Comparison of ENCODE assay signal across 8 cellular contexts in the genomic region with DNA sequence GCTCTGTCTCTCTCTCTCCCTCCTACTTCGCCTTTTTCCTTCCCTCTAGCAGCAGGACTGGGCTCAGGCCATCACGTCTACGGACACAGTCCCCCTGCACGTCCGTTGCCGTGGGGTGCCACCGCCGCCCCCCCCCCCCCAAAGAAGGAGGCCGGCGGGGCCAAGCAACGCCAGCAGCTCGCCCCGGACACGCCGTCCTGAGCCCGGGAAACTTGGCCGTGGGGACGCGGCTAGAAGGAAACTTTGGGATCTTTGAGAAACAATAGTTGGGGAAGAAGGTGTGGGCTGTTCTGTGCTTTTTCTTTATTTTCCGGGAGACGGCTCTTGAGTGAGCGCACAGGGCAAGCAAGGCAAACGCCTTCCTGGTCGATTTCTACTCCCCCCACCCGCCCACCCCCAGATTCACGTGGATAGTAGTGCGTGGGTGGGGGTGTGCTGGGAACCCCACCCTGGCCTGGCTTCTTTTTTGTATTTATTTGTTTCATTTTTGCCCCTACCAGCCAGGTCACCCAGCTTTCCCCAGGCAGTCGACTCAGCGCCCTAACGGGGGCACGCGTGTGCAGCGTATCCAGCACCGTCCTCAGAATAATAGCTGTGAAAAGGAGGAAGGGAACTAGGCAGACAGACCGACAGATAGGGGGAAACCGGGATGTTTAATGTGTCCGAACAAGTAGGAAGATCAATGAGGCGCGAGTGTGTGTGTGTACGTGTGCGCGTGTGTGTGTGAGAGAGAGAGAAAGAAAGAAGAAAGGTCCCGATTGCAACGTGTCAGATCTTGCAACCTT. TPM values are rescaled to one million over a fixed set of nuclear protein-coding genes. Genes with fewer than 3 reads are reported as not detected.
DNase-seq lines count a peak whose midpoint lies in the region; ATAC-seq and TF ChIP-seq lines count a peak whose summit lies in the region.

No MANE protein-coding gene starts in this region.

- no TSS peak for BruUV-seq in PC-9 (replicated peaks; lab: Mats Ljungman, UMichigan)

- DNase-seq in PC-9 (no peak), astrocyte of the hippocampus (ENCODE audit: low read depth, low spot score) (peak; percentile 52), iPS DF 6.9 (ENCODE audit: low read depth, low spot score) (no peak), sigmoid colon (peak; percentile 75)

- ATAC-seq in GM21786 (IDR thresholded peaks at IDR 0.05; ENCODE audit: unreplicated experiment) = no peak
- ATAC-seq in HG03108 (IDR thresholded peaks at IDR 0.05; ENCODE audit: unreplicated experiment) = no peak

- H3K36me3 ChIP-seq in PC-9 (ENCODE audit: low read depth) = no peaks in the 10 kb centered on the region
- no peaks in the 10 kb centered on the region for H3K36me3 ChIP-seq in iPS DF 6.9 (ENCODE audit: control insufficient read depth, insufficient read depth, low read length)
- no peaks in the 10 kb centered on the region for H3K36me3 ChIP-seq in sigmoid colon

- no peaks in the 10 kb centered on the region for H3K27me3 ChIP-seq in PC-9 (ENCODE audit: insufficient read depth, low read depth)
- peaks cover 16% of the 10 kb centered on the region for H3K27me3 ChIP-seq in iPS DF 6.9 (ENCODE audit: control insufficient read depth, insufficient read depth, low read length)
- no peaks in the 10 kb centered on the region for H3K27me3 ChIP-seq in sigmoid colon

- H3K27ac ChIP-seq in 22Rv1 = peak overlapping the region; percentile 86
- no peak overlapping the region for H3K27ac ChIP-seq in PC-9
- H3K27ac ChIP-seq in iPS DF 6.9 (ENCODE audit: low read length) = no peak overlapping the region
- H3K27ac ChIP-seq in sigmoid colon = peak overlapping the region; percentile 94 to 100 (median 98)

- no peaks in the 10 kb centered on the region for H3K9me2 ChIP-seq in PC-9 (ENCODE audit: insufficient read depth)

- intact Hi-C loops in PC-9 (cut with micrococcal nuclease; ENCODE audit: unreplicated experiment) (loop anchor here (5.0 kb wide), 3 partner anchors 93 to 203 kb away; partner anchors contain the start of genes ADD3 and SMNDC1), sigmoid colon (cut with DNase I) (loop anchor here (1.0 to 5.0 kb wide), 4 partner anchors 17 to 202 kb away; partner anchors contain the start of gene ADD3)

- no CpG with 5 or more reads among the region's 44 CpGs for WGBS in iPS DF 6.9 (ENCODE audit: insufficient coverage, insufficient read length)
- WGBS in sigmoid colon, 2 donors = 0% methylated on average over 44 of the region's 44 CpGs

- H3K9me3 ChIP-seq in PC-9 (ENCODE audit: insufficient read depth, low read depth) (no peaks in the 10 kb centered on the region), iPS DF 6.9 (ENCODE audit: control insufficient read depth, insufficient read depth, low read length) (no peaks in the 10 kb centered on the region), sigmoid colon (no peaks in the 10 kb centered on the region)

- peak overlapping the region; percentile 89 for H2AFZ ChIP-seq in PC-9

- no peaks in the 10 kb centered on the region for H3K79me2 ChIP-seq in PC-9 (ENCODE audit: low read depth)

- no peaks in the 10 kb centered on the region for H4K20me1 ChIP-seq in PC-9 (ENCODE audit: insufficient read depth)

- TF ChIP-seq CTCF in 22Rv1 (IDR thresholded peaks at IDR 0.05) (no peak), PC-9 (conservative IDR thresholded peaks at IDR 0.05) (no peak), sigmoid colon (IDR thresholded peaks at IDR 0.05) (no peak)

- POLR2A ChIA-PET in PC-9 (lab: Charles Lee; ENCODE audit: unreplicated experiment) = interaction anchor here (0.8 to 0.9 kb wide), 3 partner anchors 18 to 456 kb away, joined by 6 to 10 read pairs (median 6); no protein-coding TSS in a partner anchor

- CTCF ChIA-PET in PC-9 (lab: Charles Lee) = interaction anchor here (0.7 to 0.9 kb wide), 3 partner anchors 81 to 679 kb away, joined by 4 to 9 read pairs (median 5); no protein-coding TSS in a partner anchor

- no peak for TF ChIP-seq POLR2A in sigmoid colon (IDR thresholded peaks at IDR 0.05)

- H3K4me3 ChIP-seq in GM08714 (ENCODE audit: low read length) (peak overlapping the region; percentile 67), PC-9 (peak overlapping the region; percentile 80), iPS DF 6.9 (ENCODE audit: low read length) (peak overlapping the region; percentile 95; the same call in 1 of the 2 replicates), sigmoid colon (peak overlapping the region; percentile 62 to 92 (median 76))

- TF ChIP-seq EP300 in sigmoid colon (IDR thresholded peaks at IDR 0.05) = no peak

- H3K4me1 ChIP-seq in PC-9 (replicated peaks; ENCODE audit: insufficient read depth) = no peaks in the 10 kb centered on the region; the same call in 1 of the 2 replicates
- peaks cover 4% of the 10 kb centered on the region; the same call in 1 of the 2 replicates for H3K4me1 ChIP-seq in iPS DF 6.9 (ENCODE audit: control insufficient read depth, insufficient read depth, low read length)
- peaks cover 0 to 26% (median 22%) of the 10 kb centered on the region in 4 donors for H3K4me1 ChIP-seq in sigmoid colon

- no peaks in the 10 kb centered on the region for H3F3A ChIP-seq in PC-9 (ENCODE audit: insufficient read depth, low read depth)

- peak overlapping the region; percentile 77 for H3K4me2 ChIP-seq in PC-9

RNA-seq across cellular contexts. Expression of gene MXI1, which starts 1.4 kb away (rescaled TPM):
- 25.8 and 25.9 TPM in 2 replicates for total RNA-seq in PC-9 (2021)
- 100 to 1,000 TPM in 3 of 4 donors, 10 to 100 TPM in 1; 92.0 to 148 (median 107) TPM for total RNA-seq in sigmoid colon
- 10 to 100 TPM; 52.2 to 84.7 (median 84.2) TPM for polyA plus RNA-seq in sigmoid colon

Comparison
In these comparisons a context has a peak if more than half of its experiments do, and no peak if none do; other contexts are left out.
1. H3K27ac ChIP-seq: peak in 22Rv1 (single experiment) and sigmoid colon (4 of 4); none in PC-9 (single experiment) and iPS DF 6.9 (single experiment).
2. DNase-seq: peak in astrocyte of the hippocampus (single experiment) and sigmoid colon (single experiment); none in PC-9 (0 of 2) and iPS DF 6.9 (single experiment).
3. Peak in every context shown above with its lines, with median percentiles within 50 percentile points of each other: H3K4me3 ChIP-seq.